Comparison of ENCODE assay signal across 1 cellular context in the genomic region with DNA sequence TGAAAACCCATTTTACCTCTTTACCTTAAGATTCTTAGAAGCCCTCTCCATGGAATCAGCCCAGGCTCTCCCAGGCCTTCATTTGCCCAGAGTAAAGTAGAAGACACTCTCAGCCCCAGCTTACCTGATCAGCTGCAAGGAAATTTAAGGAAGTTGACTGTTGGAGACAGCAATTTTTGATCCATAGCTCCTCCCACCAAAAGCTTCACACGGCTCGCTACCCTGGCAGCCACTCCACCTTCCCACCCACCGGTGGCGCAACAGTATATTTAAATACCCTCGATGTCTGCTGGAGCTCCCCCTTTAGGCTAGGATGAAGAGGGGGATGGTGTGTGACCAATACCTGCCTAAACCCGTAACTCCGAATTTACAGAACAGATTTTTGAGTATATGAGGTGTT.
TF ChIP-seq lines count a peak whose summit lies in the region.

No MANE protein-coding gene starts in this region.

TF ChIP-seq in GM23338, 12 proteins besides CTCF, POLR2A, EP300 and RAD21 (continued from another document):
- TF ChIP-seq, protein P1, sequence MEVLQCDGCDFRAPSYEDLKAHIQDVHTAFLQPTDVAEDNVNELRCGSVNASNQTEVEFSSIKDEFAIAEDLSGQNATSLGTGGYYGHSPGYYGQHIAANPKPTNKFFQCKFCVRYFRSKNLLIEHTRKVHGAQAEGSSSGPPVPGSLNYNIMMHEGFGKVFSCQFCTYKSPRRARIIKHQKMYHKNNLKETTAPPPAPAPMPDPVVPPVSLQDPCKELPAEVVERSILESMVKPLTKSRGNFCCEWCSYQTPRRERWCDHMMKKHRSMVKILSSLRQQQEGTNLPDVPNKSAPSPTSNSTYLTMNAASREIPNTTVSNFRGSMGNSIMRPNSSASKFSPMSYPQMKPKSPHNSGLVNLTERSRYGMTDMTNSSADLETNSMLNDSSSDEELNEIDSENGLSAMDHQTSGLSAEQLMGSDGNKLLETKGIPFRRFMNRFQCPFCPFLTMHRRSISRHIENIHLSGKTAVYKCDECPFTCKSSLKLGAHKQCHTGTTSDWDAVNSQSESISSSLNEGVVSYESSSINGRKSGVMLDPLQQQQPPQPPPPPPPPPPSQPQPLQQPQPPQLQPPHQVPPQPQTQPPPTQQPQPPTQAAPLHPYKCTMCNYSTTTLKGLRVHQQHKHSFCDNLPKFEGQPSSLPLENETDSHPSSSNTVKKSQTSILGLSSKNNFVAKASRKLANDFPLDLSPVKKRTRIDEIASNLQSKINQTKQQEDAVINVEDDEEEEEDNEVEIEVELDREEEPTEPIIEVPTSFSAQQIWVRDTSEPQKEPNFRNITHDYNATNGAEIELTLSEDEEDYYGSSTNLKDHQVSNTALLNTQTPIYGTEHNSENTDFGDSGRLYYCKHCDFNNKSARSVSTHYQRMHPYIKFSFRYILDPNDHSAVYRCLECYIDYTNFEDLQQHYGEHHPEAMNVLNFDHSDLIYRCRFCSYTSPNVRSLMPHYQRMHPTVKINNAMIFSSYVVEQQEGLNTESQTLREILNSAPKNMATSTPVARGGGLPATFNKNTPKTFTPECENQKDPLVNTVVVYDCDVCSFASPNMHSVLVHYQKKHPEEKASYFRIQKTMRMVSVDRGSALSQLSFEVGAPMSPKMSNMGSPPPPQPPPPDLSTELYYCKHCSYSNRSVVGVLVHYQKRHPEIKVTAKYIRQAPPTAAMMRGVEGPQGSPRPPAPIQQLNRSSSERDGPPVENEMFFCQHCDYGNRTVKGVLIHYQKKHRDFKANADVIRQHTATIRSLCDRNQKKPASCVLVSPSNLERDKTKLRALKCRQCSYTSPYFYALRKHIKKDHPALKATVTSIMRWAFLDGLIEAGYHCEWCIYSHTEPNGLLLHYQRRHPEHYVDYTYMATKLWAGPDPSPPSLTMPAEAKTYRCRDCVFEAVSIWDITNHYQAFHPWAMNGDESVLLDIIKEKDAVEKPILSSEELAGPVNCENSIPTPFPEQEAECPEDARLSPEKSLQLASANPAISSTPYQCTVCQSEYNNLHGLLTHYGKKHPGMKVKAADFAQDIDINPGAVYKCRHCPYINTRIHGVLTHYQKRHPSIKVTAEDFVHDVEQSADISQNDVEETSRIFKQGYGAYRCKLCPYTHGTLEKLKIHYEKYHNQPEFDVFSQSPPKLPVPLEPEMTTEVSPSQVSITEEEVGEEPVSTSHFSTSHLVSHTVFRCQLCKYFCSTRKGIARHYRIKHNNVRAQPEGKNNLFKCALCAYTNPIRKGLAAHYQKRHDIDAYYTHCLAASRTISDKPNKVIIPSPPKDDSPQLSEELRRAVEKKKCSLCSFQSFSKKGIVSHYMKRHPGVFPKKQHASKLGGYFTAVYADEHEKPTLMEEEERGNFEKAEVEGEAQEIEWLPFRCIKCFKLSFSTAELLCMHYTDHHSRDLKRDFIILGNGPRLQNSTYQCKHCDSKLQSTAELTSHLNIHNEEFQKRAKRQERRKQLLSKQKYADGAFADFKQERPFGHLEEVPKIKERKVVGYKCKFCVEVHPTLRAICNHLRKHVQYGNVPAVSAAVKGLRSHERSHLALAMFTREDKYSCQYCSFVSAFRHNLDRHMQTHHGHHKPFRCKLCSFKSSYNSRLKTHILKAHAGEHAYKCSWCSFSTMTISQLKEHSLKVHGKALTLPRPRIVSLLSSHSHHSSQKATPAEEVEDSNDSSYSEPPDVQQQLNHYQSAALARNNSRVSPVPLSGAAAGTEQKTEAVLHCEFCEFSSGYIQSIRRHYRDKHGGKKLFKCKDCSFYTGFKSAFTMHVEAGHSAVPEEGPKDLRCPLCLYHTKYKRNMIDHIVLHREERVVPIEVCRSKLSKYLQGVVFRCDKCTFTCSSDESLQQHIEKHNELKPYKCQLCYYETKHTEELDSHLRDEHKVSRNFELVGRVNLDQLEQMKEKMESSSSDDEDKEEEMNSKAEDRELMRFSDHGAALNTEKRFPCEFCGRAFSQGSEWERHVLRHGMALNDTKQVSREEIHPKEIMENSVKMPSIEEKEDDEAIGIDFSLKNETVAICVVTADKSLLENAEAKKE (CRISPR knock-in tag; IDR thresholded peaks at IDR 0.05) = no peak
- TF ChIP-seq POLR2AphosphoS5 (IDR thresholded peaks at IDR 0.05; ENCODE audit: low read depth) (no peak), ZNF114 (CRISPR knock-in tag; IDR thresholded peaks at IDR 0.05) (no peak), JUNB (IDR thresholded peaks at IDR 0.05; ENCODE audit: unreplicated experiment) (no peak), EZH2phosphoT487 (IDR thresholded peaks at IDR 0.05; ENCODE audit: unreplicated experiment) (no peak), NANOG (IDR thresholded peaks at IDR 0.05; ENCODE audit: borderline replicate concordance) (no peak), STAT1 (IDR thresholded peaks at IDR 0.05; ENCODE audit: unreplicated experiment) (no peak), CREB1 (CRISPR knock-in tag; IDR thresholded peaks at IDR 0.05; ENCODE audit: low read depth) (no peak)
TF ChIP-seq in GM23338: peak in this region for 0.
